In genomic region chr12:11855993-11856374, GRCh38 we compare ENCODE assay signal across 8 cellular contexts.
DNase-seq lines count a peak whose midpoint lies in the region; ATAC-seq and TF ChIP-seq lines count a peak whose summit lies in the region.

No MANE protein-coding gene starts in this region.

- H3K9ac ChIP-seq in muscle layer of colon (ENCODE audit: low read length) = no peak overlapping the region
- H3K9ac ChIP-seq in MM.1S (ENCODE audit: low read length) = no peak overlapping the region

- H3K9me3 ChIP-seq in muscle layer of colon (ENCODE audit: low read length) (no peaks in the 10 kb centered on the region), MM.1S (replicated peaks; ENCODE audit: insufficient read depth, low read length) (no peaks in the 10 kb centered on the region)

- H3K4me1 ChIP-seq in muscle layer of colon (ENCODE audit: insufficient read depth, low read length) (peaks cover 19% of the 10 kb centered on the region), MM.1S (ENCODE audit: low read length) (no peaks in the 10 kb centered on the region)

- no peak overlapping the region for H3K4me3 ChIP-seq in muscle layer of colon (ENCODE audit: low read depth in 1 of 2, low read length in 2 of 2)
- H3K4me3 ChIP-seq in MM.1S (ENCODE audit: low read length) = no peak overlapping the region

- H3K27ac ChIP-seq in muscle layer of colon (ENCODE audit: low read depth, low read length) (peak overlapping the region; percentile 1), MM.1S (ENCODE audit: low read length) (no peak overlapping the region)

- ATAC-seq in HG02852 (IDR thresholded peaks at IDR 0.05; ENCODE audit: unreplicated experiment) = peak; percentile 51

- no peaks in the 10 kb centered on the region for H3K27me3 ChIP-seq in muscle layer of colon (ENCODE audit: control insufficient read depth in 1 of 2, insufficient read depth in 2 of 2, low read length in 2 of 2)
- H3K27me3 ChIP-seq in MM.1S (replicated peaks; ENCODE audit: insufficient read depth, low read length) = no peaks in the 10 kb centered on the region

- TF ChIP-seq CTCF in GM13976 (IDR thresholded peaks at IDR 0.05; ENCODE audit: borderline replicate concordance, control extremely low read depth, extremely low read depth, insufficient read depth, missing control alignments) = no peak
- TF ChIP-seq CTCF in MM.1S (IDR thresholded peaks at IDR 0.05; ENCODE audit: low read length) = no peak

- H3F3A ChIP-seq in MM.1S (ENCODE audit: insufficient read depth, low read length) = no peaks in the 10 kb centered on the region

- in situ Hi-C loops in GM13976 (cut with MboI; ENCODE audit: low sequenced_read_pairs, unreplicated experiment) = no loop called here

- H3K79me2 ChIP-seq in MM.1S (ENCODE audit: low read length) = no peaks in the 10 kb centered on the region

- DNase-seq in GM13976 (ENCODE audit: low spot score) (peak; percentile 45), NCI-H510A (lab: John Stamatoyannopoulos, UW) (peak; percentile 77), MM.1S (no peak), RPMI8226 (no peak), amygdala (lab: John Stamatoyannopoulos, UW) (no peak), SHP77 (lab: John Stamatoyannopoulos, UW) (no peak)

- H2AFZ ChIP-seq in MM.1S (ENCODE audit: low read length) = no peak overlapping the region

- H4K20me1 ChIP-seq in MM.1S (ENCODE audit: insufficient read depth, low read length) = no peaks in the 10 kb centered on the region

- no peaks in the 10 kb centered on the region for H3K9me2 ChIP-seq in MM.1S (replicated peaks; ENCODE audit: insufficient read depth, low read length)

- no peak overlapping the region for H3K4me2 ChIP-seq in MM.1S (ENCODE audit: low read depth, low read length)

- peaks cover 42% of the 10 kb centered on the region for H3K36me3 ChIP-seq in muscle layer of colon (ENCODE audit: insufficient read depth, low read length)
- H3K36me3 ChIP-seq in MM.1S (replicated peaks; ENCODE audit: insufficient read depth, low read length) = no peaks in the 10 kb centered on the region

Comparison
In these comparisons a context has a peak if more than half of its experiments do, and no peak if none do; other contexts are left out.
1. DNase-seq: peak in GM13976 (single experiment) and NCI-H510A (single experiment); none in MM.1S (single experiment), RPMI8226 (single experiment), amygdala (0 of 56) and SHP77 (0 of 2).